Comparison of ENCODE assay signal across 1 cellular context in the genomic region with DNA sequence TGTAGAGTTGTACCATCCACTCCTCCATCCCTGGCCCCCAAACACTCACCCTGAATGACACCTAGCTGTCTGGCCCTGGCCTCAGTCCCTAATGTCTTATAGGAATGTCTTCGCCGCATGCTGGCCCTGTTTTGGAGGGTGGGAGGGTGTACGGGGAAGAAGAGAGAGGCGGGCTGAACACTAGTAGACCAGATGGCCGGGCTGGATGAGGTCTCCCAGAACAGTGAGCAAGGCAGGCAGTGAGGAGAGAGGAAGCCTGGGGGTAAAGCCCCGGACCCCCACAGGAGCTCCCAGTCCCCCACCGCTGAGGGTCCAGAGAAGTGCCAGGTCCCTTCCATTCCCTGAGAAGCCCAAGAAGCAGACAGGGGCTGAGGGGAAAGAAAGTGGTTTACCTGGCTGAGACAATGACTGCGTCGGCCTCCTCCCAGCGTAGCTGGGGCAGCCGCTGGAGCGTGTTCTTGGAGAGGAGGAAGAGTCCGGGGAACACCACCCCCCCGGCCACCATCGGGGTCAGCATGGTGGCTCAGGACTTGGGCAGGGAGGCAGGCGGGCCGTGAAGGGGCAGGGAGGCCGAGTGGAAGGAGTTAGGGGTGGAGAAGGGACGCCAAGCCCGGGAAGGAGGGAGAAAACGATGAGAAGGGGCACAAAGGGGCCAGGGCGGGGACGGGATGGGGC.
TF ChIP-seq lines count a peak whose summit lies in the region.

No MANE protein-coding gene starts in this region.

TF ChIP-seq in H1, 55 proteins besides CTCF, POLR2A, EP300 and RAD21:
- TF ChIP-seq TAF1 (IDR thresholded peaks at IDR 0.05; ENCODE audit: low read depth, low read length) (0 out of 2 replicates have a peak, but pooled peaks have one; percentile 6), SIN3A (conservative IDR thresholded peaks at IDR 0.05 in 1 of 2, IDR thresholded peaks at IDR 0.05 in 1 of 2; ENCODE audit: low read depth in 1 of 2, low read length in 2 of 2) (no peak)
